9 cellular contexts compared by ENCODE assay signal in the genomic region with DNA sequence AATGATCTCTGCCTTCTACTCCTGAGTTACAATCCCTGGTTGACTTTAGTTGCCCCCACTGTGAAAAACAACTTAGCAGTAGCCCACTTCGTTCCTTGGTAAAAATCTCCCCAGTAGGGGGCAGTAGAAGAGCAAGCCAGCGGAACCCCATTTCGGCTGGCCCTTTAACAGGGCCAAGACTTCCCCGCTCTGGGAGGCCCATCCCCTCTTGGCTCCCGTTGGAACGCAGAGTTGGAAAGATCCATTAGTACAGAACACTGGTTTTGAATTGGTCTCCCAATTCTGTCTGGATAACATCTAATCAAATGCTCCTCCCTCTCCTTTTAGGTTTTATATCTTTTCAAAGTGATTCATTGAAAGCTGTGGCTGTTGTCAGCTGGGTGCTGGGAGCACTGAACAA.
DNase-seq lines count a peak whose midpoint lies in the region; ATAC-seq and TF ChIP-seq lines count a peak whose summit lies in the region.
"Had no signal": no experiment of that assay in that cellular context is flagged by ENCODE, and none has a peak within 500 bp of the region (broad histone marks: within the 10 kb centered on the region; RNA-seq: fewer than 3 reads in every experiment).

No MANE protein-coding gene starts in this region.

- H3K4me1 Mint-ChIP-seq in immature natural killer cell = peaks cover 36 to 39% of the 10 kb centered on the region in 2 donors
- no peaks in the 10 kb centered on the region for H3K4me1 Mint-ChIP-seq in stimulated activated memory B cell treated with anti-CD40 and anti-IgM and Interleukin-4, amounts not matched to agents 10 μg/mL and 1 μg/mL and 100 μg/mL, for 72 hours
- H3K4me1 Mint-ChIP-seq: naive B cell had no signal

- H3K9me3 Mint-ChIP-seq in immature natural killer cell = no peaks in the 10 kb centered on the region
- peaks cover 4% of the 10 kb centered on the region for H3K9me3 Mint-ChIP-seq in stimulated activated memory B cell treated with anti-CD40 and anti-IgM and Interleukin-4, amounts not matched to agents 10 μg/mL and 1 μg/mL and 100 μg/mL, for 72 hours
- H3K9me3 Mint-ChIP-seq: naive B cell had no signal

- H3K36me3 Mint-ChIP-seq in immature natural killer cell = no peaks in the 10 kb centered on the region
- H3K36me3 Mint-ChIP-seq in stimulated activated memory B cell treated with anti-CD40 and anti-IgM and Interleukin-4, amounts not matched to agents 10 μg/mL and 1 μg/mL and 100 μg/mL, for 72 hours = no peaks in the 10 kb centered on the region
- H3K36me3 Mint-ChIP-seq: naive B cell had no signal

- intact Hi-C loops in Right ventricle myocardium superior (cut with DNase I) = no loop called here

- DNase-seq in NCI-H748 treated with DMSO at 0.1 percent for 48 hours (lab: John Stamatoyannopoulos, UW) (peak; percentile 42), activated T-helper 1 cell treated with Interleukin-2 at 50 U/mL for 16 hours (ENCODE audit: low read depth) (peak; percentile 43), immature natural killer cell (peak; percentile 59 to 70 (median 59)), Right ventricle myocardium superior (no peak)
- peak in 2 of 3 experiments; percentile 41 to 48 for DNase-seq in stimulated activated CD4-positive, alpha-beta T cell treated with anti-CD3 and anti-CD28 coated beads, TNF-alpha, amount 100 ng/mL, for 4 hours (ENCODE audit: low read depth in 3 of 3)
- DNase-seq: naive B cell had no signal

- peaks cover 1 to 5% (median 3%) of the 10 kb centered on the region in 3 donors for H3K27me3 Mint-ChIP-seq in immature natural killer cell (ENCODE audit: low read depth in 3 of 3)
- H3K27me3 Mint-ChIP-seq in stimulated activated memory B cell treated with anti-CD40 and anti-IgM and Interleukin-4, amounts not matched to agents 10 μg/mL and 1 μg/mL and 100 μg/mL, for 72 hours = no peaks in the 10 kb centered on the region

- no peak overlapping the region for H3K27ac Mint-ChIP-seq in immature natural killer cell
- H3K27ac Mint-ChIP-seq in stimulated activated memory B cell treated with anti-CD40 and anti-IgM and Interleukin-4, amounts not matched to agents 10 μg/mL and 1 μg/mL and 100 μg/mL, for 72 hours = no peak overlapping the region
- H3K27ac Mint-ChIP-seq: naive B cell had no signal

- peak; percentile 39; the same call in 1 of the 2 replicates for TF ChIP-seq CTCF in GM12874 (IDR thresholded peaks at IDR 0.05; ENCODE audit: insufficient read depth, low read depth, low read length)

- no peak for ATAC-seq in stimulated activated memory B cell treated with anti-CD40 and anti-IgM and Interleukin-4, amounts not matched to agents 10 μg/mL and 1 μg/mL and 100 μg/mL, for 72 hours
- ATAC-seq in HG02642 (IDR thresholded peaks at IDR 0.05; ENCODE audit: poor library complexity, unreplicated experiment) (no peak), Right ventricle myocardium superior (ENCODE audit: poor library complexity) (no peak)

- peak overlapping the region in 4 of 5 donors; percentile 12 to 47 (median 38) for H3K4me3 Mint-ChIP-seq in immature natural killer cell
- H3K4me3 Mint-ChIP-seq in stimulated activated memory B cell treated with anti-CD40 and anti-IgM and Interleukin-4, amounts not matched to agents 10 μg/mL and 1 μg/mL and 100 μg/mL, for 72 hours = no peak overlapping the region
- H3K4me3 Mint-ChIP-seq: naive B cell had no signal
